24 cellular contexts compared by ENCODE assay signal in the genomic region with DNA sequence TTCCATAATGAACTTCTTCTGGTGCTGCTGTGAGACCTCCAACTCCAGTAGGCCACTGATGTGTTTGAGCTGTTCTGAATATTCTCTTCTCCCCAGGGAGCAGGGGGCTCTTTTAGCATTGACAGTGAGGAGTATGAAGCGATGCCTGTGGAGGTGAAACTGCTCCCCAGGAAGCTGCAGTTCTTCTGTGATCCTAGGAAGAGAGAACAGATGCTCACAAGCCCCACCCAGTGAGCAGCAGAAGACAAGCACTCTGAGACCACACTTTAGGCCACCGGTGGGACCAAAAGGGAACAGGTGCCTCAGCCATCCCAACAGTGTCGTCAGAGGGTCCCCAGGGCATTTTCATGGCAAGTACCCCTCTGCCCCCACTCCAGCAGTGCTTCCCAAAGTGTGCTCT. TPM values are rescaled to one million over a fixed set of nuclear protein-coding genes. Genes with fewer than 3 reads are reported as not detected.
DNase-seq lines count a peak whose midpoint lies in the region; ATAC-seq and TF ChIP-seq lines count a peak whose summit lies in the region.
"Had no signal": no experiment of that assay in that cellular context is flagged by ENCODE, and none has a peak within 500 bp of the region (broad histone marks: within the 10 kb centered on the region; RNA-seq: fewer than 3 reads in every experiment).

No MANE protein-coding gene starts in this region.

- POLR2A ChIA-PET in WTC11 (lab: Charles Lee): interaction anchor here (1.2 kb wide), 1 partner anchor 439 kb away, joined by 6 read pairs; no protein-coding TSS in a partner anchor

- H3K56ac ChIP-seq in H9 (ENCODE audit: insufficient read length, low read depth, low read length): no peak overlapping the region

- H3K79me1 ChIP-seq in H9 (ENCODE audit: insufficient read depth, low read depth, low read length, poor library complexity, severe bottlenecking): no peaks in the 10 kb centered on the region

- TF ChIP-seq CTCF in GM10266 (IDR thresholded peaks at IDR 0.05; ENCODE audit: control insufficient read depth, insufficient read depth, low read depth, missing control alignments) (peak; percentile 1), H9 (conservative IDR thresholded peaks at IDR 0.05) (peak; percentile 25; the same call in 2 of the 3 replicates), WTC11 (IDR thresholded peaks at IDR 0.05) (no peak), stomach (IDR thresholded peaks at IDR 0.05) (no peak)

- no peak overlapping the region for H3K4me2 ChIP-seq in H9 (ENCODE audit: insufficient read depth, insufficient read length, low read length)
- H3K4me2 ChIP-seq: BLaER1 had no signal

- H3K4me3 Mint-ChIP-seq in H9 (peak overlapping the region in 1 of 2 experiments; percentile 38; a peak in 2 of 5 replicates), WTC11 (no peak overlapping the region), memory B cell (no peak overlapping the region)
- H3K4me3 Mint-ChIP-seq: CD4-positive, alpha-beta T cell had no signal

- no peak overlapping the region for H3K27ac ChIP-seq in H9 (ENCODE audit: insufficient read length, low read depth, low read length)
- H3K27ac ChIP-seq in stomach: no peak overlapping the region
- H3K27ac ChIP-seq: BLaER1, SJSA1 had no signal

- H3K18ac ChIP-seq in H9 (ENCODE audit: insufficient read length, low read depth, low read length): no peak overlapping the region

- no peak overlapping the region for H4K91ac ChIP-seq in H9 (ENCODE audit: insufficient read length, low read depth, low read length)

- CTCF ChIA-PET in WTC11 (lab: Charles Lee): interaction anchor here (1.0 to 2.0 kb wide), 6 partner anchors 16 to 142 kb away, joined by 3 to 8 read pairs (median 5); partner anchors contain the start of gene SSBP1

- no peak overlapping the region for H4K8ac ChIP-seq in H9 (replicated peaks; ENCODE audit: insufficient read length, low read depth, low read length)

- TF ChIP-seq POLR2A in stomach (IDR thresholded peaks at IDR 0.05): no peak

- H2BK20ac ChIP-seq in H9 (ENCODE audit: low read depth, low read length, poor library complexity, severe bottlenecking): no peak overlapping the region

- no peak overlapping the region for H2AK5ac ChIP-seq in H9 (ENCODE audit: insufficient read length, low read length)

- peak overlapping the region; percentile 33; the same call in 1 of the 2 replicates for H2BK15ac ChIP-seq in H9 (ENCODE audit: low read depth, low read length)

- no peak overlapping the region for H2BK12ac ChIP-seq in H9 (ENCODE audit: insufficient read length, low read depth, low read length)

- H3K4me3 ChIP-seq in stomach: no peak overlapping the region
- H3K4me3 ChIP-seq: BLaER1, HAP-1, SJSA1 had no signal

- no peaks in the 10 kb centered on the region for H3K23me2 ChIP-seq in H9 (ENCODE audit: insufficient read length, low read depth, low read length, poor library complexity, severe bottlenecking)

- H3K23ac ChIP-seq in H9 (ENCODE audit: insufficient read length, low read depth, low read length): no peak overlapping the region

- H3K27ac Mint-ChIP-seq in H9 (peak overlapping the region in 2 of 3 experiments; percentile 27 to 90; a peak in 2 of 7 replicates), WTC11 (peak overlapping the region; percentile 44), memory B cell (peak overlapping the region; percentile 90)
- H3K27ac Mint-ChIP-seq: CD4-positive, alpha-beta T cell had no signal

- H2BK120ac ChIP-seq in H9 (ENCODE audit: low read depth, low read length, poor library complexity, severe bottlenecking): no peak overlapping the region

- no peak overlapping the region for H4K5ac ChIP-seq in H9 (ENCODE audit: insufficient read length, low read depth, low read length)

- peaks cover 11 to 36% (median 30%) of the 10 kb centered on the region in 4 donors for H3K36me3 ChIP-seq in stomach

- ATAC-seq in WTC11: peak; percentile 47
- ATAC-seq in memory B cell (ENCODE audit: low read depth): no peak
- ATAC-seq: Right ventricle myocardium inferior had no signal

- no peak for DNase-seq in GM10266 (ENCODE audit: extremely low spot score)
- peak; percentile 45 for DNase-seq in H9
- DNase-seq in WTC11 (ENCODE audit: low spot score): no peak
- no peak for DNase-seq in memory B cell (ENCODE audit: low spot score in 2 of 2)
- DNase-seq in AG08396 (ENCODE audit: low spot score): no peak
- no peak for DNase-seq in stomach
- no peak for DNase-seq in DMS 273 (lab: John Stamatoyannopoulos, UW; ENCODE audit: unreplicated experiment)
- no peak for DNase-seq in NCI-H446 (lab: John Stamatoyannopoulos, UW)
- DNase-seq: CD4-positive, alpha-beta T cell; COR-L47; DND-41; Karpas-422; MV-4-11; NCI-H1105 treated with DMSO at 0.1 percent for 48 hours; NCI-H1694; NCI-H2081; NCI-H2227 treated with DMSO at 0.1 percent for 48 hours; T-helper 1 cell had no signal

- no peaks in the 10 kb centered on the region for H3K79me2 ChIP-seq in H9 (ENCODE audit: insufficient read depth, low read length)

- no CpG with 5 or more reads among the region's 3 CpGs for WGBS in H9 (ENCODE audit: extremely low coverage, insufficient read length, low lambda C conversion rate)
- 68 to 79% (median 75%) methylated on average over 3 of the region's 3 CpGs for WGBS in stomach, 5 donors

- H3K4ac ChIP-seq in H9 (ENCODE audit: low read depth, low read length): no peak overlapping the region

- no peaks in the 10 kb centered on the region for H4K20me1 ChIP-seq in H9 (ENCODE audit: control insufficient read depth, insufficient read depth, insufficient read length)
- H4K20me1 ChIP-seq: BLaER1 had no signal

- H3K27me3 ChIP-seq in H9 (ENCODE audit: insufficient read depth, low read length) (no peaks in the 10 kb centered on the region), stomach (no peaks in the 10 kb centered on the region)
- H3K27me3 ChIP-seq: BLaER1, SJSA1 had no signal

- intact Hi-C loops in stomach (cut with DNase I; ENCODE audit: low total_unique reads): no loop called here

- H3K27me3 Mint-ChIP-seq in H9 (ENCODE audit: low read depth) (no peaks in the 10 kb centered on the region; the same call in 1 of the 2 replicates), WTC11 (ENCODE audit: low read depth) (no peaks in the 10 kb centered on the region), memory B cell (no peaks in the 10 kb centered on the region)
- H3K27me3 Mint-ChIP-seq: CD4-positive, alpha-beta T cell had no signal

- H3K9me3 ChIP-seq in H9 (ENCODE audit: control insufficient read depth, low read depth, low read length): no peaks in the 10 kb centered on the region
- no peaks in the 10 kb centered on the region for H3K9me3 ChIP-seq in stomach
- H3K9me3 ChIP-seq: BLaER1, HAP-1, SJSA1 had no signal

- H3K4me1 ChIP-seq in H9 (ENCODE audit: insufficient read depth, low read length) (no peaks in the 10 kb centered on the region), stomach (peaks cover 5 to 27% (median 15%) of the 10 kb centered on the region in 4 donors)
- H3K4me1 ChIP-seq: SJSA1 had no signal

- H3K4me1 Mint-ChIP-seq in H9 (peaks cover 21 to 25% of the 10 kb centered on the region in 2 experiments), WTC11 (peaks cover 31% of the 10 kb centered on the region), memory B cell (peaks cover 17% of the 10 kb centered on the region)

- no peak overlapping the region for H3K9ac ChIP-seq in H9 (ENCODE audit: extremely low read depth, insufficient read length, low read length)
- H3K9ac ChIP-seq: BLaER1 had no signal

- H2BK5ac ChIP-seq in H9 (ENCODE audit: insufficient read length, low read length): no peak overlapping the region

- H3K36me3 Mint-ChIP-seq in H9 (ENCODE audit: insufficient read depth in 1 of 3, low read depth in 3 of 3) (peaks cover 0 to 17% (median 7%) of the 10 kb centered on the region in 3 experiments; a peak in 6 of 7 replicates), WTC11 (peaks cover 8% of the 10 kb centered on the region; the same call in 1 of the 2 replicates), memory B cell (peaks cover 5% of the 10 kb centered on the region)

- no peak for TF ChIP-seq EP300 in stomach (IDR thresholded peaks at IDR 0.05)

- H2AFZ ChIP-seq in H9 (ENCODE audit: low read length): no peak overlapping the region

- no peaks in the 10 kb centered on the region for H3K9me3 Mint-ChIP-seq in H9
- no peaks in the 10 kb centered on the region for H3K9me3 Mint-ChIP-seq in WTC11
- H3K9me3 Mint-ChIP-seq in memory B cell: no peaks in the 10 kb centered on the region
- H3K9me3 Mint-ChIP-seq: CD4-positive, alpha-beta T cell had no signal

- H3K14ac ChIP-seq in H9 (ENCODE audit: insufficient read depth, low read length): no peak overlapping the region; the same call in 1 of the 2 replicates

- H3T11ph ChIP-seq in H9 (ENCODE audit: low read length): no peak overlapping the region

TF ChIP-seq in WTC11, 78 proteins besides CTCF, POLR2A, EP300 and RAD21:
- TF ChIP-seq NR1H2 (CRISPR knock-in tag; IDR thresholded peaks at IDR 0.05): no peak
- no peak for TF ChIP-seq NFE2L1 (CRISPR knock-in tag; IDR thresholded peaks at IDR 0.05)
- peak; percentile 85 for TF ChIP-seq ZNF423 (CRISPR knock-in tag; IDR thresholded peaks at IDR 0.05)
TF ChIP-seq in WTC11: peak in this region for 1.

RNA-seq across cellular contexts. Expression of gene DENND11, which starts 49.3 kb away (rescaled TPM):
- total RNA-seq in H9 (2021) (21.2 and 21.9 TPM in 2 replicates), WTC11 (2021) (20.6 to 22.1 TPM (median 20.8 TPM) in 3 replicates), stomach (10 to 100 TPM; 10.5 to 80.2 (median 47.2) TPM)
- polyA plus RNA-seq in stomach: 10 to 100 TPM in 1 of 3 donors, 1 to 10 TPM in 2; 5.8 to 13.0 (median 9.5) TPM

RNA-seq across cellular contexts. Expression of gene WEE2, which starts 55.5 kb away (rescaled TPM):
- not detected in 2 replicates for total RNA-seq in H9 (2021)
- 0.04 to 0.07 TPM in 2 of 3 replicates, not detected in the other for total RNA-seq in WTC11 (2021)
- under 1 TPM in 1 of 5 donors, not detected in 4; 0.37 TPM for total RNA-seq in stomach
- not detected for polyA plus RNA-seq in stomach
- total RNA-seq: G401, M059J, Right ventricle myocardium inferior, SJSA1 had no signal

Comparison
In these comparisons a context has a peak if more than half of its experiments do, and no peak if none do; other contexts are left out.
1. CTCF ChIP-seq: peak in GM10266 (single experiment) and H9 (single experiment); none in WTC11 (single experiment) and stomach (0 of 7).
2. Peak in every context shown above with its lines, with median percentiles within 50 percentile points of each other: H3K27ac Mint-ChIP-seq.